ENCODE assay signal across 1 cellular context in the genomic region with DNA sequence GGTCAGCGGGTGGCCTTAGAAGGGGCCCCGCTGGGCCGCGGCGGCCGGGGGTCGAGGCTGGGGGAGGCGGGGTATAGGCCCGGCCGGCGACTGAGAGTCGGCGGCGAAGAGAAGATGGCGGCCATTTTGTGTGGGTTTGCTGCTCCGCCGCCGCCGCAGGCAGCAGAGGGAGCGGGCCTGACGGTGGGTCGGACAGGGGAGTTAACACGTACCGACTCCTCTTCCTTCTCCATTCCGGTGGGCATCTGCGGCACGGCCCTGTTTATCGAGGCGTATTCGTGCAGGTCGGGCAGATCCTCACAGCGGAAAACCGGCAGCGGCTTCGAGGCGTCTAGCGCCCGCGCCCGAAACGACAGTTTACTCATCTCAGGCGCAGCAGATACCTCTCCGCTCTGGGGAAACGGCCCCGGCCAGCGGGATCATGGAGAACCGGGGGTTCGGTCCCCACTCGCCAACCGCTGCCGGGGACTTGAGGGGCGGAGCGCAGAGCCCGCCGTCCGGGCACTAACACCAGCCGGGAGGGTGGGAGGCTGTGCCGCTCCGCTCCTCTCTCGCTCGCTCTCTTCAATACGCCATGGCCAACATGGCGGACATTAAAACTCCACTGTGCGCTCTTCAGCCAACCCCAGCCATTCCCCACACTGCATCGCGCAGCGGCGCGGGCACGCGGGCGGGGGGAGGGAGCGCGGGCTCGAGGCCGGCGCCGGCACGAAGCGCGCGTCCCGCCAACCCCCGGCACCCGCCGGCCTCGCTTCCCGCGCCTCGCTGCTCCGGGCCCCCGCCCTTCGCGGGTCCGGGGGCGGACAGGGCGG.
TF ChIP-seq lines count a peak whose summit lies in the region.

A gene with protein sequence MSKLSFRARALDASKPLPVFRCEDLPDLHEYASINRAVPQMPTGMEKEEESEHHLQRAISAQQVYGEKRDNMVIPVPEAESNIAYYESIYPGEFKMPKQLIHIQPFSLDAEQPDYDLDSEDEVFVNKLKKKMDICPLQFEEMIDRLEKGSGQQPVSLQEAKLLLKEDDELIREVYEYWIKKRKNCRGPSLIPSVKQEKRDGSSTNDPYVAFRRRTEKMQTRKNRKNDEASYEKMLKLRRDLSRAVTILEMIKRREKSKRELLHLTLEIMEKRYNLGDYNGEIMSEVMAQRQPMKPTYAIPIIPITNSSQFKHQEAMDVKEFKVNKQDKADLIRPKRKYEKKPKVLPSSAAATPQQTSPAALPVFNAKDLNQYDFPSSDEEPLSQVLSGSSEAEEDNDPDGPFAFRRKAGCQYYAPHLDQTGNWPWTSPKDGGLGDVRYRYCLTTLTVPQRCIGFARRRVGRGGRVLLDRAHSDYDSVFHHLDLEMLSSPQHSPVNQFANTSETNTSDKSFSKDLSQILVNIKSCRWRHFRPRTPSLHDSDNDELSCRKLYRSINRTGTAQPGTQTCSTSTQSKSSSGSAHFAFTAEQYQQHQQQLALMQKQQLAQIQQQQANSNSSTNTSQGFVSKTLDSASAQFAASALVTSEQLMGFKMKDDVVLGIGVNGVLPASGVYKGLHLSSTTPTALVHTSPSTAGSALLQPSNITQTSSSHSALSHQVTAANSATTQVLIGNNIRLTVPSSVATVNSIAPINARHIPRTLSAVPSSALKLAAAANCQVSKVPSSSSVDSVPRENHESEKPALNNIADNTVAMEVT (minus strand): TSS at position 608 of the 812 bp plus-strand sequence. CDS start 243 bp downstream, at position 365.

TF ChIP-seq in A549, 52 proteins besides CTCF, POLR2A, EP300 and RAD21 (continued from another document):
- TF ChIP-seq, protein P1, sequence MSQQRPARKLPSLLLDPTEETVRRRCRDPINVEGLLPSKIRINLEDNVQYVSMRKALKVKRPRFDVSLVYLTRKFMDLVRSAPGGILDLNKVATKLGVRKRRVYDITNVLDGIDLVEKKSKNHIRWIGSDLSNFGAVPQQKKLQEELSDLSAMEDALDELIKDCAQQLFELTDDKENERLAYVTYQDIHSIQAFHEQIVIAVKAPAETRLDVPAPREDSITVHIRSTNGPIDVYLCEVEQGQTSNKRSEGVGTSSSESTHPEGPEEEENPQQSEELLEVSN (IDR thresholded peaks at IDR 0.05; ENCODE audit: borderline replicate concordance, low read depth): peak; percentile 78
- TF ChIP-seq POLR2AphosphoS2 (conservative IDR thresholded peaks at IDR 0.05; ENCODE audit: low read length): no peak
- TF ChIP-seq RARB (CRISPR knock-in tag; IDR thresholded peaks at IDR 0.05): no peak; the same call in 1 of the 2 replicates
- TF ChIP-seq, protein P2, sequence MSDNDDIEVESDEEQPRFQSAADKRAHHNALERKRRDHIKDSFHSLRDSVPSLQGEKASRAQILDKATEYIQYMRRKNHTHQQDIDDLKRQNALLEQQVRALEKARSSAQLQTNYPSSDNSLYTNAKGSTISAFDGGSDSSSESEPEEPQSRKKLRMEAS (IDR thresholded peaks at IDR 0.05): peak; percentile 88
- TF ChIP-seq, protein P3, sequence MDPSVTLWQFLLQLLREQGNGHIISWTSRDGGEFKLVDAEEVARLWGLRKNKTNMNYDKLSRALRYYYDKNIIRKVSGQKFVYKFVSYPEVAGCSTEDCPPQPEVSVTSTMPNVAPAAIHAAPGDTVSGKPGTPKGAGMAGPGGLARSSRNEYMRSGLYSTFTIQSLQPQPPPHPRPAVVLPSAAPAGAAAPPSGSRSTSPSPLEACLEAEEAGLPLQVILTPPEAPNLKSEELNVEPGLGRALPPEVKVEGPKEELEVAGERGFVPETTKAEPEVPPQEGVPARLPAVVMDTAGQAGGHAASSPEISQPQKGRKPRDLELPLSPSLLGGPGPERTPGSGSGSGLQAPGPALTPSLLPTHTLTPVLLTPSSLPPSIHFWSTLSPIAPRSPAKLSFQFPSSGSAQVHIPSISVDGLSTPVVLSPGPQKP (IDR thresholded peaks at IDR 0.05; ENCODE audit: low read depth, low read length): no peak
- no peak for TF ChIP-seq KDM5A (IDR thresholded peaks at IDR 0.05)
- no peak for TF ChIP-seq ZFP36 (IDR thresholded peaks at IDR 0.05; ENCODE audit: borderline replicate concordance, partially characterized antibody)
- no peak for TF ChIP-seq HOXA7 (CRISPR knock-in tag; IDR thresholded peaks at IDR 0.05)
- TF ChIP-seq TP53 (CRISPR knock-in tag; IDR thresholded peaks at IDR 0.05): peak; percentile 72; the same call in 1 of the 2 replicates
- TF ChIP-seq CBX8 (IDR thresholded peaks at IDR 0.05): no peak
- TF ChIP-seq RCOR1 (IDR thresholded peaks at IDR 0.05; ENCODE audit: low read depth, low read length): no peak
- no peak for TF ChIP-seq NR3C1 (IDR thresholded peaks at IDR 0.05)
- TF ChIP-seq SREBF2 (IDR thresholded peaks at IDR 0.05): no peak
- no peak for TF ChIP-seq MAFK (IDR thresholded peaks at IDR 0.05; ENCODE audit: partially characterized antibody)
- TF ChIP-seq ZSCAN20 (CRISPR knock-in tag; IDR thresholded peaks at IDR 0.05): no peak
- TF ChIP-seq NPAS2 (CRISPR knock-in tag; IDR thresholded peaks at IDR 0.05; ENCODE audit: borderline replicate concordance): no peak
- TF ChIP-seq ESRRA (IDR thresholded peaks at IDR 0.05; ENCODE audit: borderline replicate concordance, low read length): no peak
- TF ChIP-seq RNF2 (IDR thresholded peaks at IDR 0.05; ENCODE audit: borderline replicate concordance, low read depth): no peak
- TF ChIP-seq, protein P4, sequence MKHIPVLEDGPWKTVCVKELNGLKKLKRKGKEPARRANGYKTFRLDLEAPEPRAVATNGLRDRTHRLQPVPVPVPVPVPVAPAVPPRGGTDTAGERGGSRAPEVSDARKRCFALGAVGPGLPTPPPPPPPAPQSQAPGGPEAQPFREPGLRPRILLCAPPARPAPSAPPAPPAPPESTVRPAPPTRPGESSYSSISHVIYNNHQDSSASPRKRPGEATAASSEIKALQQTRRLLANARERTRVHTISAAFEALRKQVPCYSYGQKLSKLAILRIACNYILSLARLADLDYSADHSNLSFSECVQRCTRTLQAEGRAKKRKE (CRISPR knock-in tag; IDR thresholded peaks at IDR 0.05; ENCODE audit: low read depth): peak; percentile 57; the same call in 1 of the 2 replicates
- no peak for TF ChIP-seq FOSL2 (IDR thresholded peaks at IDR 0.05)
- peak; percentile 22; the same call in 1 of the 2 replicates for TF ChIP-seq FOSL2 (CRISPR knock-in tag; IDR thresholded peaks at IDR 0.05)
- TF ChIP-seq HDAC2 (IDR thresholded peaks at IDR 0.05): no peak
- TF ChIP-seq ZNF302 (CRISPR knock-in tag; IDR thresholded peaks at IDR 0.05): no peak
- TF ChIP-seq CHD4 (IDR thresholded peaks at IDR 0.05; ENCODE audit: borderline replicate concordance): no peak
- no peak for TF ChIP-seq CHD2 (IDR thresholded peaks at IDR 0.05; ENCODE audit: low read length, partially characterized antibody)
- TF ChIP-seq HOXB13 (CRISPR knock-in tag; IDR thresholded peaks at IDR 0.05; ENCODE audit: low read depth): no peak; the same call in 1 of the 2 replicates
- peak; percentile 98 for TF ChIP-seq PHF8 (IDR thresholded peaks at IDR 0.05; ENCODE audit: borderline replicate concordance, low read depth)
- TF ChIP-seq CEBPB (IDR thresholded peaks at IDR 0.05): no peak
- TF ChIP-seq EHMT2 (IDR thresholded peaks at IDR 0.05; ENCODE audit: low read depth): no peak
- TF ChIP-seq MAZ (IDR thresholded peaks at IDR 0.05; ENCODE audit: borderline replicate concordance, low read depth, low read length): no peak; the same call in 1 of the 2 replicates
- TF ChIP-seq BHLHE40 (IDR thresholded peaks at IDR 0.05; ENCODE audit: low read depth, low read length): no peak
- TF ChIP-seq ZC3H11A (IDR thresholded peaks at IDR 0.05): no peak
- TF ChIP-seq, protein P5, sequence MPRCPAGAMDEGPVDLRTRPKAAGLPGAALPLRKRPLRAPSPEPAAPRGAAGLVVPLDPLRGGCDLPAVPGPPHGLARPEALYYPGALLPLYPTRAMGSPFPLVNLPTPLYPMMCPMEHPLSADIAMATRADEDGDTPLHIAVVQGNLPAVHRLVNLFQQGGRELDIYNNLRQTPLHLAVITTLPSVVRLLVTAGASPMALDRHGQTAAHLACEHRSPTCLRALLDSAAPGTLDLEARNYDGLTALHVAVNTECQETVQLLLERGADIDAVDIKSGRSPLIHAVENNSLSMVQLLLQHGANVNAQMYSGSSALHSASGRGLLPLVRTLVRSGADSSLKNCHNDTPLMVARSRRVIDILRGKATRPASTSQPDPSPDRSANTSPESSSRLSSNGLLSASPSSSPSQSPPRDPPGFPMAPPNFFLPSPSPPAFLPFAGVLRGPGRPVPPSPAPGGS (IDR thresholded peaks at IDR 0.05): peak; percentile 74
- peak; percentile 73 to 77; a peak in 4 of 5 replicates for TF ChIP-seq JUN (IDR thresholded peaks at IDR 0.05)
- TF ChIP-seq EHF (CRISPR knock-in tag; IDR thresholded peaks at IDR 0.05): no peak
- no peak for TF ChIP-seq TFCP2L1 (CRISPR knock-in tag; IDR thresholded peaks at IDR 0.05)
- no peak for TF ChIP-seq CBX2 (IDR thresholded peaks at IDR 0.05; ENCODE audit: borderline replicate concordance, low read depth)
- TF ChIP-seq, protein P6, sequence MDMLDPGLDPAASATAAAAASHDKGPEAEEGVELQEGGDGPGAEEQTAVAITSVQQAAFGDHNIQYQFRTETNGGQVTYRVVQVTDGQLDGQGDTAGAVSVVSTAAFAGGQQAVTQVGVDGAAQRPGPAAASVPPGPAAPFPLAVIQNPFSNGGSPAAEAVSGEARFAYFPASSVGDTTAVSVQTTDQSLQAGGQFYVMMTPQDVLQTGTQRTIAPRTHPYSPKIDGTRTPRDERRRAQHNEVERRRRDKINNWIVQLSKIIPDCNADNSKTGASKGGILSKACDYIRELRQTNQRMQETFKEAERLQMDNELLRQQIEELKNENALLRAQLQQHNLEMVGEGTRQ (IDR thresholded peaks at IDR 0.05): no peak
- TF ChIP-seq RFX5 (IDR thresholded peaks at IDR 0.05): no peak
TF ChIP-seq in A549: peak in this region for 10.
